In genomic region chr7:77520261-77520660, GRCh38 we compare ENCODE assay signal across 6 cellular contexts.
"Had no signal": no experiment of that assay in that cellular context is flagged by ENCODE, and none has a peak within 500 bp of the region (broad histone marks: within the 10 kb centered on the region; RNA-seq: fewer than 3 reads in every experiment).

No MANE protein-coding gene starts in this region.

- DNase-seq: IMR-90, KBM-7 had no signal

- H3K27ac ChIP-seq: HL-60 had no signal

- H3K4me3 ChIP-seq: K562 had no signal

- ATAC-seq: HepG2, K562 had no signal

- FAIRE-seq: HepG2, HTR-8/SVneo, K562 had no signal
